Comparison of ENCODE assay signal across 22 cellular contexts in the genomic region with DNA sequence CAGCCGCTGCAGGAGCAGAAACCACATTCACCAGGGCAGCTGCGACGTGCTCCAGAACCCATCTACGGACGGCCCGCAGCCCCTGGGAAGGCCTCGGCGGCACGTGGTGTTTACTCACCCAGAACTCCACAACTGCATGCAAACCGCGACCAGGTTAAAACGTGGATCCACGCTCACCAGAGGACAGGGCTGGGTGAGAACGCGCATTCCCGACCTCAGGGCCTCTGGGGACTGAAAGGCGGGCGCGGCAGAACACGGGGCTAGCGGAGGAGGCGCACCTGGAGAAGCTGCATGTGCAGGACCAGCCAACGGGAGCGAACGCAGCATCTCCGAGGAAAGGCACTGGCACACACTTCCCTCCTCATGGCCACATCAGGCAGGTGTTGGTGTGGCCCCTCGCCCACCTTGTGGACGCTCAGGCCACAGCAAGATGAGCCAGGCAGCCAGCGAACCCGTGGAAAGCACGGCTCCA.
"Had no signal": no experiment of that assay in that cellular context is flagged by ENCODE, and none has a peak within 500 bp of the region (broad histone marks: within the 10 kb centered on the region; RNA-seq: fewer than 3 reads in every experiment).

No MANE protein-coding gene starts in this region.

- H3K27ac ChIP-seq: ascending aorta, cardiac muscle cell, coronary artery, heart right ventricle, ovary, right lobe of liver, tibial nerve, VCaP had no signal

- H3K4me1 ChIP-seq: ascending aorta, right lobe of liver had no signal

- FAIRE-seq: endothelial cell of umbilical vein, TTC549 had no signal

- H3K36me3 ChIP-seq: ovary had no signal

- H3K4me3 ChIP-seq: ascending aorta, cardiac muscle cell, coronary artery, heart right ventricle, ovary, right lobe of liver, tibial nerve had no signal

- DNase-seq: activated CD4-positive, alpha-beta memory T cell treated with anti-CD3 and anti-CD28 coated beads for 36 hours; activated CD4-positive, alpha-beta T cell treated with anti-CD3 and anti-CD28 coated beads for 48 hours; activated CD8-positive, alpha-beta memory T cell treated with anti-CD3 and anti-CD28 coated beads, Interleukin-2, amount 50 U/mL, for 4 hours; activated effector memory CD4-positive, alpha-beta T cell treated with anti-CD3 and anti-CD28 coated beads, Interleukin-2, amount 50 U/mL, for 16 hours; activated naive CD4-positive, alpha-beta T cell treated with anti-CD3 and anti-CD28 coated beads, Interleukin-2, amount 10 ng/mL, durations not matched to agents 7 days and 5 days; activated naive CD8-positive, alpha-beta T cell treated with anti-CD3 and anti-CD28 coated beads, Interleukin-2, amount 10 ng/mL, durations not matched to agents 7 days and 5 days; activated T-cell treated with anti-CD3 and anti-CD28 coated beads, Interleukin-2, amount 50 U/mL, for 1 hour; cerebellar nuclear complex; heart right ventricle; natural killer cell; ovary; stimulated activated CD4-positive, alpha-beta T cell treated with anti-CD3 and anti-CD28 coated beads, Interleukin-2, amount 100 ng/mL, for 48 hours; stimulated activated naive CD4-positive, alpha-beta T cell treated with Interleukin-2 at 50 U/mL for 16 hours; T-helper 9 cell had no signal

- H3K27me3 ChIP-seq: ascending aorta, cardiac muscle cell, heart right ventricle, ovary, right lobe of liver, tibial nerve had no signal

- H3K9me3 ChIP-seq: ascending aorta, ovary, right lobe of liver had no signal
